9 cellular contexts compared by ENCODE assay signal in the genomic region with DNA sequence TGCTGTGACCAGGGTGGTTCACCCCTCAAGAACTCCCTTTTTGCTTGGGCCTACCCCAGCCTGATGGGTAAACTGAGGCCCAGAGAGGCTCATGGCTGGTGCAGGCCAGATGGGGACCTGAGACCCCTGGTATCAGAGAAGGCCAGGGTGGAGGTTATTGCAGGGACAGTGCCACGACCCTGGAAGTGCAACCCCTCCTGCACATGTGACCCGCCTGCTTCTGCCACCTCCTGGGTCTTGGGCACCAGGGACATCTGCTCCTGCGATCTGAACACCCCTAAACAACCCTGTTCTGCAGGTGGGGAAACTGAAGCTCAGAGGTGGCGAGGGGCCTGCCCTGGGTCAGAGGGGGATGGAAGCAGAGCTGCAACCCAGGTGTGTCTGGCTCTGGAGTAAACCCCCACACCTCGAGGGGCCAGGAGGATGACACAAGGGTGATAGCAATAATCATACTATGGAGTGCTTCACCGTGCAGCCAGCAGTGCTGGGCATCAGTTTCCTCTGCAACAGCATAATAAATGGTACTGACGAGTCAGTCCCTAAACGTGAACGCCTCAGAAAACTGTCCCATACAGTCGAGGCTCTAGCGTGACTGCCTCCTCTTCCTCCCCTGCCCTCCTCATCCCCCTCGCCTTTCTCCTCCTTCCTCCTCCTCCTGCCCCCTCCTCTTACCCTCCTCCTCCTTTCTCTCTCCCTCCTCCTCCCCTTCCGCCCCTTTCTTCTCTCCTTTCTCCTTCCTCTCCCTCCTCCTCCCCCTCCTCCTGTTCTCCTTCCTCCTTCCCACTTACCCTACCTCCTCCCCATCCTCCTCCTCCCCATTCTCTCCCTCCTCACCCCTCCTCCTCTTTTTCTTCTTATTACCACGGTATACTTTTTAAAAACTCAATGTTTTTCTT. TPM values are rescaled to one million over a fixed set of nuclear protein-coding genes. Genes with fewer than 3 reads are reported as not detected.
DNase-seq lines count a peak whose midpoint lies in the region; ATAC-seq, FAIRE-seq and TF ChIP-seq lines count a peak whose summit lies in the region.
"Had no signal": no experiment of that assay in that cellular context is flagged by ENCODE, and none has a peak within 500 bp of the region (broad histone marks: within the 10 kb centered on the region; RNA-seq: fewer than 3 reads in every experiment).

No MANE protein-coding gene starts in this region.

- H3K79me2 ChIP-seq in GM23338 (replicated peaks; ENCODE audit: insufficient read depth) (no peaks in the 10 kb centered on the region), HepG2 (ENCODE audit: insufficient read depth, low read length) (no peaks in the 10 kb centered on the region)

- BruUV-seq in HepG2 (replicated peaks; lab: Mats Ljungman, UMichigan): no TSS peak

- H3K9me3 Mint-ChIP-seq in GM23338 (no peaks in the 10 kb centered on the region), WTC11 (no peaks in the 10 kb centered on the region)

- H3K4me3 ChIP-seq in BLaER1 (no peak overlapping the region), GM23338 (no peak overlapping the region), HepG2 (replicated peaks in 1 of 3; ENCODE audit: insufficient read depth in 1 of 3, low read depth in 2 of 3, low read length in 3 of 3) (no peak overlapping the region), SJCRH30 (no peak overlapping the region)

- H3K27ac ChIP-seq in BLaER1 (no peak overlapping the region), GM23338 (ENCODE audit: low read depth) (no peak overlapping the region), HepG2 (ENCODE audit: extremely low read length, insufficient read depth, low read length) (no peak overlapping the region), SJCRH30 (no peak overlapping the region)

- H3K27me3 ChIP-seq in BLaER1 (peaks cover 14% of the 10 kb centered on the region), GM23338 (ENCODE audit: insufficient read depth) (peaks cover 8% of the 10 kb centered on the region), HepG2 (ENCODE audit: control insufficient read depth in 1 of 2, insufficient read depth in 2 of 2, low read length in 2 of 2) (no peaks in the 10 kb centered on the region), SJCRH30 (no peaks in the 10 kb centered on the region)

- peak; percentile 11 for DNase-seq in GM23338 (ENCODE audit: low spot score)
- DNase-seq in WTC11 (ENCODE audit: low spot score): no peak
- DNase-seq in HepG2 (ENCODE audit: low spot score): no peak
- DNase-seq in cerebellum (ENCODE audit: low spot score): no peak
- DNase-seq in NCI-H345 (lab: John Stamatoyannopoulos, UW): no peak
- DNase-seq in SJCRH30: no peak
- DNase-seq in AML-193 (lab: John Stamatoyannopoulos, UW): no peak
- DNase-seq: NCI-H1417 treated with DMSO at 0.1 percent for 48 hours had no signal

- H3K9me2 ChIP-seq in GM23338 (ENCODE audit: insufficient read depth): no peaks in the 10 kb centered on the region

- no peak for ATAC-seq in GM23338
- no peak for ATAC-seq in WTC11
- peak; percentile 2; the same call in 1 of the 3 replicates for ATAC-seq in HepG2

- no peak for TF ChIP-seq RAD21 in HepG2 (CRISPR knock-in tag; IDR thresholded peaks at IDR 0.05)

- 0 out of 2 replicates have a peak overlapping the region, but pooled peaks have one; percentile 38 for H3K9ac ChIP-seq in BLaER1
- no peak overlapping the region for H3K9ac ChIP-seq in HepG2 (ENCODE audit: insufficient read depth, low read depth, low read length)

- no peak for FAIRE-seq in HepG2 (lab: Jason Lieb, UNC)

- peaks cover 32% of the 10 kb centered on the region for H3F3A ChIP-seq in GM23338 (replicated peaks; ENCODE audit: low read depth)

- in situ Hi-C loops in HepG2 (cut with HindIII; ENCODE audit: extremely low pct_ligation_motif_present, low pct_unique_long_range_greater_than_20kb): loop anchor here (25.0 kb wide), 1 partner anchor 429 kb away; no protein-coding TSS in a partner anchor

- H4K20me1 ChIP-seq in BLaER1 (no peaks in the 10 kb centered on the region), GM23338 (replicated peaks; ENCODE audit: insufficient read depth) (no peaks in the 10 kb centered on the region), HepG2 (ENCODE audit: insufficient read depth, low read length) (no peaks in the 10 kb centered on the region)

- H3K27ac Mint-ChIP-seq in GM23338 (no peak overlapping the region), WTC11 (no peak overlapping the region)

- no peak for TF ChIP-seq POLR2A in HepG2 (IDR thresholded peaks at IDR 0.05; ENCODE audit: insufficient read depth in 1 of 2, low read depth in 2 of 2, low read length in 2 of 2)

- TF ChIP-seq CTCF in GM23338 (conservative IDR thresholded peaks at IDR 0.05; ENCODE audit: low read depth in 2 of 2): no peak
- no peak for TF ChIP-seq CTCF in WTC11 (IDR thresholded peaks at IDR 0.05)
- TF ChIP-seq CTCF in HepG2 (CRISPR knock-in tag; IDR thresholded peaks at IDR 0.05): no peak

- H3K4me2 ChIP-seq in BLaER1 (peak overlapping the region; percentile 68), GM23338 (0 out of 2 replicates have a peak overlapping the region, but pooled peaks have one; percentile 51), HepG2 (ENCODE audit: low read depth, low read length) (no peak overlapping the region)

- CTCF ChIA-PET in WTC11 (lab: Charles Lee): interaction anchor here (0.6 to 14.4 kb wide), 42 partner anchors 8 to 406 kb away, joined by 3 to 408 read pairs (median 5); partner anchors contain the start of genes ATP13A1, GATAD2A, GMIP and LPAR2
- CTCF ChIA-PET in HepG2 (lab: Yijun Ruan, JAX; ENCODE audit: low intra/inter-chr PET ratio, low total read pairs): interaction anchor here (1.2 to 2.6 kb wide), 3 partner anchors 21 to 426 kb away, joined by 3 to 23 read pairs (median 4); partner anchors contain the start of gene GMIP

- 83% methylated on average over 10 of the region's 14 CpGs for WGBS in HepG2 (ENCODE audit: low lambda C conversion rate)

- no peak for TF ChIP-seq EP300 in HepG2 (IDR thresholded peaks at IDR 0.05; ENCODE audit: low read depth in 2 of 2, low read length in 2 of 2)
- TF ChIP-seq EP300 in HepG2 (CRISPR knock-in tag; IDR thresholded peaks at IDR 0.05; ENCODE audit: borderline replicate concordance): no peak

- H3K4me1 Mint-ChIP-seq in GM23338 (peaks cover 32% of the 10 kb centered on the region), WTC11 (peaks cover 21% of the 10 kb centered on the region)

- H3K4me3 Mint-ChIP-seq in GM23338 (no peak overlapping the region; the same call in 2 of the 3 replicates), WTC11 (no peak overlapping the region)

- H3K36me3 Mint-ChIP-seq in GM23338 (ENCODE audit: low read depth) (peaks cover 18% of the 10 kb centered on the region), WTC11 (peaks cover 3% of the 10 kb centered on the region; the same call in 1 of the 2 replicates)

- no peak overlapping the region for H2AFZ ChIP-seq in GM23338
- H2AFZ ChIP-seq in HepG2 (ENCODE audit: low read length): no peak overlapping the region

- H3K9me3 ChIP-seq in BLaER1: no peaks in the 10 kb centered on the region
- H3K9me3 ChIP-seq in HepG2 (ENCODE audit: low read length): no peaks in the 10 kb centered on the region
- no peaks in the 10 kb centered on the region for H3K9me3 ChIP-seq in SJCRH30 (replicated peaks)

- POLR2A ChIA-PET in WTC11 (lab: Charles Lee) (interaction anchor here (0.7 to 1.5 kb wide), 4 partner anchors 8 to 112 kb away, joined by 3 to 10 read pairs (median 4); partner anchors contain the start of gene NDUFA13), HepG2 (lab: Yijun Ruan, JAX) (no interaction called here)

- H3K27me3 Mint-ChIP-seq in GM23338 (ENCODE audit: insufficient read depth, low read depth, poor library complexity) (peaks cover 25% of the 10 kb centered on the region), WTC11 (ENCODE audit: low read depth) (peaks cover 14% of the 10 kb centered on the region)

- H3K4me1 ChIP-seq in BLaER1: peaks cover 48% of the 10 kb centered on the region
- H3K4me1 ChIP-seq in GM23338 (ENCODE audit: insufficient read depth): no peaks in the 10 kb centered on the region; the same call in 1 of the 2 replicates
- peaks cover 4% of the 10 kb centered on the region; the same call in 1 of the 2 replicates for H3K4me1 ChIP-seq in HepG2 (ENCODE audit: insufficient read depth, low read length)
- H3K4me1 ChIP-seq in SJCRH30: no peaks in the 10 kb centered on the region

- H3K36me3 ChIP-seq in BLaER1 (peaks cover 40% of the 10 kb centered on the region), GM23338 (ENCODE audit: insufficient read depth) (no peaks in the 10 kb centered on the region), HepG2 (replicated peaks in 1 of 2; ENCODE audit: control insufficient read depth in 1 of 2, insufficient read depth in 2 of 2, low read length in 2 of 2) (peaks cover 0 to 5% of the 10 kb centered on the region in 2 experiments; a peak in 3 of 5 replicates), SJCRH30 (no peaks in the 10 kb centered on the region; the same call in 1 of the 2 replicates)

- intact Hi-C loops in HepG2 (cut with micrococcal nuclease; ENCODE audit: unreplicated experiment): loop anchor here (5.0 kb wide), 2 partner anchors 109 to 424 kb away; partner anchors contain the start of gene GMIP

RNA-seq across cellular contexts. Expression of gene YJEFN3, which starts 4.3 kb away (rescaled TPM):
- total RNA-seq in GM23338 (2014; rRNA removed; shearing (Covaris generic)): 0.85 and 3.5 TPM in 2 replicates
- 3.7 and 6.5 TPM in 2 replicates for polyA plus RNA-seq in GM23338 (2016; fragmentation: Nextera tagmentation; extraction: Ambion mirVana)
- 10.2 to 11.9 TPM (median 11.1 TPM) in 3 replicates for total RNA-seq in WTC11 (2021)
- 0.32 and 0.89 TPM in 2 replicates for total RNA-seq in HepG2 (2016; rRNA removed; fragmentation: Illumina TruSeq; extraction: Trizol)
- 0.30 and 0.44 TPM in 2 replicates for total RNA-seq in HepG2 (2016; cell fraction: cytosol; rRNA removed; fragmentation: Illumina TruSeq; extraction: Trizol; ENCODE audit: low read depth)
- 0.19 and 0.69 TPM in 2 replicates for total RNA-seq in HepG2 (2016; cell fraction: insoluble cytoplasmic fraction; rRNA removed; fragmentation: Illumina TruSeq; extraction: Trizol)
- 0.28 and 0.41 TPM in 2 replicates for total RNA-seq in HepG2 (2016; cell fraction: membrane; rRNA removed; fragmentation: Illumina TruSeq; extraction: Trizol)
- total RNA-seq in HepG2 (2016; cell fraction: nucleus; rRNA removed; fragmentation: Illumina TruSeq; extraction: Trizol): 1.1 and 1.4 TPM in 2 replicates
- 4.0 TPM in 2 replicates for polyA plus RNA-seq in HepG2 (2011; rRNA removed)
- polyA plus RNA-seq in HepG2 (2011; cell fraction: cytosol; rRNA removed): 0.47 and 1.4 TPM in 2 replicates
- polyA plus RNA-seq in HepG2 (2011; cell fraction: nucleus; rRNA removed): 61.3 and 67.2 TPM in 2 replicates
- polyA plus RNA-seq in HepG2 (2012): 5.6 and 8.4 TPM in 2 replicates
- polyA plus RNA-seq in HepG2 (2016; cell fraction: cytosol; fragmentation: Illumina TruSeq; extraction: Trizol; ENCODE audit: low read depth): 0.37 TPM in 1 of 2 replicates, not detected in the other
- 0.09 TPM in 1 of 2 replicates, not detected in the other for polyA plus RNA-seq in HepG2 (2016; cell fraction: insoluble cytoplasmic fraction; fragmentation: Illumina TruSeq; extraction: Trizol; ENCODE audit: low read depth)
- polyA plus RNA-seq in HepG2 (2016; cell fraction: membrane; fragmentation: Illumina TruSeq; extraction: Trizol; ENCODE audit: low read depth): not detected in 2 replicates
- 9.8 and 10.6 TPM in 2 replicates for polyA plus RNA-seq in HepG2 (2016; cell fraction: nucleus; fragmentation: Illumina TruSeq; extraction: Trizol; ENCODE audit: insufficient read depth, low read depth)
- 0.86 and 2.2 TPM in 2 replicates for polyA minus RNA-seq in HepG2 (2011; rRNA and poly(A)+ RNA removed; ENCODE audit: low replicate concordance)
- polyA minus RNA-seq in HepG2 (2011; cell fraction: cytosol; rRNA and poly(A)+ RNA removed): 0.49 TPM in 1 of 2 replicates, not detected in the other
- polyA minus RNA-seq in HepG2 (2011; cell fraction: nucleus; rRNA and poly(A)+ RNA removed): 5.0 and 5.3 TPM in 2 replicates
- total RNA-seq in cerebellum: 2.8 TPM
- total RNA-seq in SJCRH30 (2014; rRNA removed; shearing (Covaris generic)): 1.0 and 1.9 TPM in 2 replicates

RNA-seq across cellular contexts. Expression of gene CILP2, which starts 5.0 kb away (rescaled TPM):
- 17.0 and 21.6 TPM in 2 replicates for total RNA-seq in GM23338 (2014; rRNA removed; shearing (Covaris generic))
- polyA plus RNA-seq in GM23338 (2016; fragmentation: Nextera tagmentation; extraction: Ambion mirVana): 4.0 and 5.0 TPM in 2 replicates
- 7.9 to 10.6 TPM (median 10.1 TPM) in 3 replicates for total RNA-seq in WTC11 (2021)
- 0.09 TPM in 1 of 2 replicates, not detected in the other for total RNA-seq in HepG2 (2016; rRNA removed; fragmentation: Illumina TruSeq; extraction: Trizol)
- not detected in 2 replicates for total RNA-seq in HepG2 (2016; cell fraction: cytosol; rRNA removed; fragmentation: Illumina TruSeq; extraction: Trizol; ENCODE audit: low read depth)
- total RNA-seq in HepG2 (2016; cell fraction: insoluble cytoplasmic fraction; rRNA removed; fragmentation: Illumina TruSeq; extraction: Trizol): 0.15 TPM in 1 of 2 replicates, not detected in the other
- total RNA-seq in HepG2 (2016; cell fraction: membrane; rRNA removed; fragmentation: Illumina TruSeq; extraction: Trizol): not detected in 2 replicates
- total RNA-seq in HepG2 (2016; cell fraction: nucleus; rRNA removed; fragmentation: Illumina TruSeq; extraction: Trizol): 0.16 and 0.19 TPM in 2 replicates
- 0.18 and 0.37 TPM in 2 replicates for polyA plus RNA-seq in HepG2 (2011; rRNA removed)
- 0.16 and 0.19 TPM in 2 replicates for polyA plus RNA-seq in HepG2 (2011; cell fraction: cytosol; rRNA removed)
- 0.66 and 0.74 TPM in 2 replicates for polyA plus RNA-seq in HepG2 (2011; cell fraction: nucleus; rRNA removed)
- polyA plus RNA-seq in HepG2 (2012): 0.31 and 0.51 TPM in 2 replicates
- not detected in 2 replicates for polyA plus RNA-seq in HepG2 (2016; cell fraction: cytosol; fragmentation: Illumina TruSeq; extraction: Trizol; ENCODE audit: low read depth)
- 0.05 and 0.12 TPM in 2 replicates for polyA plus RNA-seq in HepG2 (2016; cell fraction: insoluble cytoplasmic fraction; fragmentation: Illumina TruSeq; extraction: Trizol; ENCODE audit: low read depth)
- not detected in 2 replicates for polyA plus RNA-seq in HepG2 (2016; cell fraction: membrane; fragmentation: Illumina TruSeq; extraction: Trizol; ENCODE audit: low read depth)
- 0.35 and 0.44 TPM in 2 replicates for polyA plus RNA-seq in HepG2 (2016; cell fraction: nucleus; fragmentation: Illumina TruSeq; extraction: Trizol; ENCODE audit: insufficient read depth, low read depth)
- polyA minus RNA-seq in HepG2 (2011; rRNA and poly(A)+ RNA removed; ENCODE audit: low replicate concordance): 0.20 and 0.30 TPM in 2 replicates
- 0.26 and 0.30 TPM in 2 replicates for polyA minus RNA-seq in HepG2 (2011; cell fraction: cytosol; rRNA and poly(A)+ RNA removed)
- polyA minus RNA-seq in HepG2 (2011; cell fraction: nucleus; rRNA and poly(A)+ RNA removed): 0.26 and 0.37 TPM in 2 replicates
- 0.64 TPM for total RNA-seq in cerebellum
- total RNA-seq in SJCRH30 (2014; rRNA removed; shearing (Covaris generic)): 0.94 and 1.1 TPM in 2 replicates

RNA-seq across cellular contexts. Expression of gene NDUFA13, which starts 17.0 kb away (rescaled TPM):
- total RNA-seq in GM23338 (2014; rRNA removed; shearing (Covaris generic)): 37.6 and 143 TPM in 2 replicates
- 598 and 619 TPM in 2 replicates for polyA plus RNA-seq in GM23338 (2016; fragmentation: Nextera tagmentation; extraction: Ambion mirVana)
- 519 to 568 TPM (median 552 TPM) in 3 replicates for total RNA-seq in WTC11 (2021)
- total RNA-seq in HepG2 (2016; rRNA removed; fragmentation: Illumina TruSeq; extraction: Trizol): 278 and 337 TPM in 2 replicates
- total RNA-seq in HepG2 (2016; cell fraction: cytosol; rRNA removed; fragmentation: Illumina TruSeq; extraction: Trizol; ENCODE audit: low read depth): 98.4 and 99.8 TPM in 2 replicates
- total RNA-seq in HepG2 (2016; cell fraction: insoluble cytoplasmic fraction; rRNA removed; fragmentation: Illumina TruSeq; extraction: Trizol): 323 and 362 TPM in 2 replicates
- 84.6 and 89.0 TPM in 2 replicates for total RNA-seq in HepG2 (2016; cell fraction: membrane; rRNA removed; fragmentation: Illumina TruSeq; extraction: Trizol)
- total RNA-seq in HepG2 (2016; cell fraction: nucleus; rRNA removed; fragmentation: Illumina TruSeq; extraction: Trizol): 193 and 208 TPM in 2 replicates
- polyA plus RNA-seq in HepG2 (2011; rRNA removed): 366 and 368 TPM in 2 replicates
- polyA plus RNA-seq in HepG2 (2011; cell fraction: cytosol; rRNA removed): 715 and 846 TPM in 2 replicates
- 199 and 226 TPM in 2 replicates for polyA plus RNA-seq in HepG2 (2011; cell fraction: nucleus; rRNA removed)
- 207 and 262 TPM in 2 replicates for polyA plus RNA-seq in HepG2 (2012)
- polyA plus RNA-seq in HepG2 (2016; cell fraction: cytosol; fragmentation: Illumina TruSeq; extraction: Trizol; ENCODE audit: low read depth): 72.4 and 85.3 TPM in 2 replicates
- 186 TPM in 2 replicates for polyA plus RNA-seq in HepG2 (2016; cell fraction: insoluble cytoplasmic fraction; fragmentation: Illumina TruSeq; extraction: Trizol; ENCODE audit: low read depth)
- 52.4 and 56.3 TPM in 2 replicates for polyA plus RNA-seq in HepG2 (2016; cell fraction: membrane; fragmentation: Illumina TruSeq; extraction: Trizol; ENCODE audit: low read depth)
- polyA plus RNA-seq in HepG2 (2016; cell fraction: nucleus; fragmentation: Illumina TruSeq; extraction: Trizol; ENCODE audit: insufficient read depth, low read depth): 235 and 237 TPM in 2 replicates
- polyA minus RNA-seq in HepG2 (2011; rRNA and poly(A)+ RNA removed; ENCODE audit: low replicate concordance): 73.2 and 83.5 TPM in 2 replicates
- 58.6 and 70.0 TPM in 2 replicates for polyA minus RNA-seq in HepG2 (2011; cell fraction: cytosol; rRNA and poly(A)+ RNA removed)
- 42.1 and 44.4 TPM in 2 replicates for polyA minus RNA-seq in HepG2 (2011; cell fraction: nucleus; rRNA and poly(A)+ RNA removed)
- 70.6 TPM for total RNA-seq in cerebellum
- total RNA-seq in SJCRH30 (2014; rRNA removed; shearing (Covaris generic)): 158 and 210 TPM in 2 replicates

RNA-seq across cellular contexts. Expression of gene TSSK6, which starts 17.7 kb away (rescaled TPM):
- total RNA-seq in GM23338 (2014; rRNA removed; shearing (Covaris generic)): 4.5 and 4.9 TPM in 2 replicates
- polyA plus RNA-seq in GM23338 (2016; fragmentation: Nextera tagmentation; extraction: Ambion mirVana) (0.28 and 0.63 TPM in 2 replicates), HepG2 (2011; rRNA removed) (1.2 and 2.0 TPM in 2 replicates)
- total RNA-seq in WTC11 (2021) (4.7 to 7.8 TPM (median 7.7 TPM) in 3 replicates), HepG2 (2016; rRNA removed; fragmentation: Illumina TruSeq; extraction: Trizol) (0.71 and 0.86 TPM in 2 replicates), cerebellum (1.2 TPM)
- 0.35 and 0.40 TPM in 2 replicates for total RNA-seq in HepG2 (2016; cell fraction: cytosol; rRNA removed; fragmentation: Illumina TruSeq; extraction: Trizol; ENCODE audit: low read depth)
- total RNA-seq in HepG2 (2016; cell fraction: insoluble cytoplasmic fraction; rRNA removed; fragmentation: Illumina TruSeq; extraction: Trizol): 0.65 and 0.85 TPM in 2 replicates
- total RNA-seq in HepG2 (2016; cell fraction: membrane; rRNA removed; fragmentation: Illumina TruSeq; extraction: Trizol): 0.83 and 1.3 TPM in 2 replicates
- total RNA-seq in HepG2 (2016; cell fraction: nucleus; rRNA removed; fragmentation: Illumina TruSeq; extraction: Trizol): 0.50 and 1.3 TPM in 2 replicates
- 1.4 and 2.8 TPM in 2 replicates for polyA plus RNA-seq in HepG2 (2011; cell fraction: cytosol; rRNA removed)
- 6.3 and 8.3 TPM in 2 replicates for polyA plus RNA-seq in HepG2 (2011; cell fraction: nucleus; rRNA removed)
- polyA plus RNA-seq in HepG2 (2012): 0.81 and 1.2 TPM in 2 replicates
- 0.16 and 0.19 TPM in 2 replicates for polyA plus RNA-seq in HepG2 (2016; cell fraction: cytosol; fragmentation: Illumina TruSeq; extraction: Trizol; ENCODE audit: low read depth)
- polyA plus RNA-seq in HepG2 (2016; cell fraction: insoluble cytoplasmic fraction; fragmentation: Illumina TruSeq; extraction: Trizol; ENCODE audit: low read depth): 1.1 and 1.7 TPM in 2 replicates
- polyA plus RNA-seq in HepG2 (2016; cell fraction: membrane; fragmentation: Illumina TruSeq; extraction: Trizol; ENCODE audit: low read depth): 0.68 and 0.82 TPM in 2 replicates
- polyA plus RNA-seq in HepG2 (2016; cell fraction: nucleus; fragmentation: Illumina TruSeq; extraction: Trizol; ENCODE audit: insufficient read depth, low read depth): 1.3 and 2.4 TPM in 2 replicates
- polyA minus RNA-seq in HepG2 (2011; rRNA and poly(A)+ RNA removed; ENCODE audit: low replicate concordance): 2.0 and 5.3 TPM in 2 replicates
- 1.3 and 1.5 TPM in 2 replicates for polyA minus RNA-seq in HepG2 (2011; cell fraction: cytosol; rRNA and poly(A)+ RNA removed)
- polyA minus RNA-seq in HepG2 (2011; cell fraction: nucleus; rRNA and poly(A)+ RNA removed): 1.9 and 3.7 TPM in 2 replicates
- total RNA-seq in SJCRH30 (2014; rRNA removed; shearing (Covaris generic)): 1.7 and 1.8 TPM in 2 replicates
